25 cellular contexts compared by ENCODE assay signal in the genomic region with DNA sequence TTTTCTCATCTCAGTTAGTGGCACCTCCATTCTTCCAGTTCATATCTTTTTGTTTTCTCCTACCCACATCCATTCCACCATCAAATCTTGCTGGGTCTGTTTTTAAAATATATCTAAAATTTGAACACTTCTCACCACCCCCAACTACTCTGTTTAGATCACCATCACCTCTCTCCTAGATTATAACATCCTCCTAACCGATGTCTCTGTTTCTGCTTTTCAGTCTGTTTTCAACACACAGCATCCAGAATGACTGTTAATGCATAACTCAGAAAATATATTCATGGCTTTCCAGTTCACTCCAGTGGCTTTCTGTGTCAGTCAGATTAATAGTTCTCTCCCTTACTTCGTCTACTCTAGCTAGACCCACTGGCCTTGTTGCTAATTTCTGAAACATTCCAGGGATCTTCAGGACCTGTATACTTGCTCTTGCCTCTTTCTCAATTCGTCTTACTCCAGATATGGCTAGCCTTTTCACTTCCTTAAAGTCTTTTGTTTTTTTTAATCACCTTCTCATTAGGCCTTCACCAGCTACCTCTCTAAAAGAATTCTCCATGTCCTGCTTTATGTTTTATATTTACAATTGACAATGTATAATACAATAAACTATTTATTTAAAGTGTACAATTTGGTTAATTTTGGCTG.
DNase-seq lines count a peak whose midpoint lies in the region; ATAC-seq and TF ChIP-seq lines count a peak whose summit lies in the region.
"Had no signal": no experiment of that assay in that cellular context is flagged by ENCODE, and none has a peak within 500 bp of the region (broad histone marks: within the 10 kb centered on the region; RNA-seq: fewer than 3 reads in every experiment).

No MANE protein-coding gene starts in this region.

- ATAC-seq in GM23338 = no peak
- ATAC-seq: activated CD4-positive, alpha-beta T cell treated with anti-CD3 and anti-CD28 coated beads for 36 hours; body of pancreas; gastrocnemius medialis; stimulated activated effector memory CD8-positive, alpha-beta T cell treated with anti-CD3 and anti-CD28 coated beads, Interleukin-12 subunit alpha, Interleukin-12 subunit beta, amount 100 ng/mL, for 72 hours; T-cell had no signal

- H3K4me3 Mint-ChIP-seq in GM23338 = no peak overlapping the region
- no peak overlapping the region for H3K4me3 Mint-ChIP-seq in type B pancreatic cell
- H3K4me3 Mint-ChIP-seq in Caco-2 (ENCODE audit: unreplicated experiment) = no peak overlapping the region
- H3K4me3 Mint-ChIP-seq: activated CD4-positive, alpha-beta T cell treated with anti-CD3 and anti-CD28 coated beads for 36 hours; activated naive CD8-positive, alpha-beta T cell; activated T-helper 1 cell treated with anti-CD3 and anti-CD28 coated beads, Interleukin-12 subunit alpha, Interleukin-12 subunit beta, Interleukin-2, Interleukin-4 antibody, amounts not matched to agents 30 ng/mL and 10 ng/mL and 1 ng/mL, durations not matched to agents 14 hours and 24 hours and 36 hours; stimulated activated effector memory CD8-positive, alpha-beta T cell treated with anti-CD3 and anti-CD28 coated beads, Interleukin-12 subunit alpha, Interleukin-12 subunit beta, amount 100 ng/mL, for 72 hours; T-cell had no signal

- H3K27me3 Mint-ChIP-seq in GM23338 (ENCODE audit: insufficient read depth, low read depth, poor library complexity) (peaks cover 3% of the 10 kb centered on the region), type B pancreatic cell (no peaks in the 10 kb centered on the region), Caco-2 (ENCODE audit: insufficient read depth, unreplicated experiment) (no peaks in the 10 kb centered on the region)
- H3K27me3 Mint-ChIP-seq: activated CD4-positive, alpha-beta T cell treated with anti-CD3 and anti-CD28 coated beads for 36 hours; activated naive CD8-positive, alpha-beta T cell; T-cell had no signal

- TF ChIP-seq CTCF in GM23338 (conservative IDR thresholded peaks at IDR 0.05; ENCODE audit: low read depth in 2 of 2) (no peak), type B pancreatic cell (conservative IDR thresholded peaks at IDR 0.05) (no peak), Caco-2 (IDR thresholded peaks at IDR 0.05; ENCODE audit: insufficient read depth in 1 of 2, low read depth in 1 of 2, low read length in 1 of 2, severe bottlenecking in 1 of 2, unreplicated experiment in 1 of 2) (no peak)

- H3K9me3 ChIP-seq in Caco-2 = no peaks in the 10 kb centered on the region
- H3K9me3 ChIP-seq: body of pancreas, gastrocnemius medialis, lower lobe of right lung, thoracic aorta had no signal

- no peak overlapping the region for H3K4me2 ChIP-seq in GM23338

- no peaks in the 10 kb centered on the region for H3K4me1 ChIP-seq in GM23338 (ENCODE audit: insufficient read depth)
- H3K4me1 ChIP-seq in Caco-2 = no peaks in the 10 kb centered on the region

- H3K79me2 ChIP-seq in GM23338 (replicated peaks; ENCODE audit: insufficient read depth) = no peaks in the 10 kb centered on the region

- H3K27ac Mint-ChIP-seq in GM23338 (no peak overlapping the region), type B pancreatic cell (peak overlapping the region; percentile 12), Caco-2 (ENCODE audit: unreplicated experiment) (no peak overlapping the region)
- H3K27ac Mint-ChIP-seq: activated CD4-positive, alpha-beta T cell treated with anti-CD3 and anti-CD28 coated beads for 36 hours; activated naive CD8-positive, alpha-beta T cell; activated T-helper 1 cell treated with anti-CD3 and anti-CD28 coated beads, Interleukin-12 subunit alpha, Interleukin-12 subunit beta, Interleukin-2, Interleukin-4 antibody, amounts not matched to agents 30 ng/mL and 10 ng/mL and 1 ng/mL, durations not matched to agents 14 hours and 24 hours and 36 hours; stimulated activated effector memory CD8-positive, alpha-beta T cell treated with anti-CD3 and anti-CD28 coated beads, Interleukin-12 subunit alpha, Interleukin-12 subunit beta, amount 100 ng/mL, for 72 hours; T-cell had no signal

- H3K9me3 Mint-ChIP-seq in GM23338 (no peaks in the 10 kb centered on the region), type B pancreatic cell (peaks cover 3% of the 10 kb centered on the region), Caco-2 (ENCODE audit: unreplicated experiment) (no peaks in the 10 kb centered on the region)
- H3K9me3 Mint-ChIP-seq: activated T-helper 1 cell treated with anti-CD3 and anti-CD28 coated beads, Interleukin-12 subunit alpha, Interleukin-12 subunit beta, Interleukin-2, Interleukin-4 antibody, amounts not matched to agents 30 ng/mL and 10 ng/mL and 1 ng/mL, durations not matched to agents 14 hours and 24 hours and 36 hours; stimulated activated effector memory CD8-positive, alpha-beta T cell treated with anti-CD3 and anti-CD28 coated beads, Interleukin-12 subunit alpha, Interleukin-12 subunit beta, amount 100 ng/mL, for 72 hours; T-cell had no signal

- BruUV-seq in Caco-2 (replicated peaks; lab: Mats Ljungman, UMichigan) = no TSS peak

- H3K4me1 Mint-ChIP-seq in GM23338 = peaks cover 10% of the 10 kb centered on the region
- peaks cover 12% of the 10 kb centered on the region for H3K4me1 Mint-ChIP-seq in type B pancreatic cell (ENCODE audit: unreplicated experiment)
- peaks cover 8% of the 10 kb centered on the region for H3K4me1 Mint-ChIP-seq in Caco-2 (ENCODE audit: low read depth, unreplicated experiment)
- H3K4me1 Mint-ChIP-seq: activated CD4-positive, alpha-beta T cell treated with anti-CD3 and anti-CD28 coated beads for 36 hours; stimulated activated effector memory CD8-positive, alpha-beta T cell treated with anti-CD3 and anti-CD28 coated beads, Interleukin-12 subunit alpha, Interleukin-12 subunit beta, amount 100 ng/mL, for 72 hours; T-cell had no signal

- H3K36me3 Mint-ChIP-seq in GM23338 (ENCODE audit: low read depth) (no peaks in the 10 kb centered on the region), type B pancreatic cell (peaks cover 5% of the 10 kb centered on the region), Caco-2 (ENCODE audit: insufficient read depth, unreplicated experiment) (no peaks in the 10 kb centered on the region)
- H3K36me3 Mint-ChIP-seq: stimulated activated effector memory CD8-positive, alpha-beta T cell treated with anti-CD3 and anti-CD28 coated beads, Interleukin-12 subunit alpha, Interleukin-12 subunit beta, amount 100 ng/mL, for 72 hours had no signal

- H3F3A ChIP-seq in GM23338 (replicated peaks; ENCODE audit: low read depth) = no peaks in the 10 kb centered on the region

- H3K27ac ChIP-seq in GM23338 (ENCODE audit: low read depth) = 0 out of 2 replicates have a peak overlapping the region, but pooled peaks have one; percentile 9
- H3K27ac ChIP-seq: body of pancreas, gastrocnemius medialis, lower lobe of right lung, skin epidermis, thoracic aorta had no signal

- intact Hi-C loops in Caco-2 (cut with micrococcal nuclease; ENCODE audit: unreplicated experiment) = no loop called here

- H4K20me1 ChIP-seq in GM23338 (replicated peaks; ENCODE audit: insufficient read depth) = no peaks in the 10 kb centered on the region

- H3K4me3 ChIP-seq in GM23338 (no peak overlapping the region), Caco-2 (ENCODE audit: low read depth, low read length) (no peak overlapping the region)
- H3K4me3 ChIP-seq: body of pancreas, gastrocnemius medialis, lower lobe of right lung, skin epidermis, thoracic aorta had no signal

- CTCF ChIA-PET in Caco-2 (lab: Charles Lee) = no interaction called here

- H2AFZ ChIP-seq in GM23338 = no peak overlapping the region

- H3K9me2 ChIP-seq in GM23338 (ENCODE audit: insufficient read depth) = no peaks in the 10 kb centered on the region

- no peak for DNase-seq in GM23338 (ENCODE audit: low spot score)
- DNase-seq in NOMO-1 treated with DMSO at 0.1 percent for 48 hours (lab: John Stamatoyannopoulos, UW; ENCODE audit: unreplicated experiment) = peak; percentile 40
- peak; percentile 10 for DNase-seq in kidney glomerular epithelial cell (lab: John Stamatoyannopoulos, UW)
- no peak for DNase-seq in type B pancreatic cell (ENCODE audit: extremely low spot score, unreplicated experiment)
- DNase-seq in NCI-H128 (lab: John Stamatoyannopoulos, UW; ENCODE audit: unreplicated experiment) = no peak
- no peak for DNase-seq in cortex of kidney (lab: John Stamatoyannopoulos, UW)
- no peak for DNase-seq in Caco-2
- DNase-seq: activated CD4-positive, alpha-beta T cell treated with anti-CD3 and anti-CD28 coated beads for 36 hours; body of pancreas; effector CD4-positive, alpha-beta T cell; erythroblast; gastrocnemius medialis; hippocampal formation; IMR-90; lower lobe of right lung; NCI-H1436 treated with DMSO at 0.1 percent for 48 hours; NCI-H524 treated with DMSO at 0.1 percent for 48 hours; Right ventricle myocardium superior; stimulated activated CD4-positive, alpha-beta T cell treated with anti-CD3 and anti-CD28 coated beads, Interleukin-2, amount 100 ng/mL, for 24 hours; T-cell had no signal

- H3K27me3 ChIP-seq in GM23338 (ENCODE audit: insufficient read depth) (no peaks in the 10 kb centered on the region), Caco-2 (replicated peaks; ENCODE audit: control insufficient read depth, insufficient read depth, low read length) (no peaks in the 10 kb centered on the region)
- H3K27me3 ChIP-seq: body of pancreas, gastrocnemius medialis had no signal

- H3K36me3 ChIP-seq in GM23338 (ENCODE audit: insufficient read depth) = no peaks in the 10 kb centered on the region
- no peaks in the 10 kb centered on the region for H3K36me3 ChIP-seq in Caco-2 (ENCODE audit: control insufficient read depth, insufficient read depth, low read length)
- H3K36me3 ChIP-seq: gastrocnemius medialis, lower lobe of right lung, thoracic aorta had no signal

- POLR2A ChIA-PET in Caco-2 (lab: Charles Lee) = no interaction called here

TF ChIP-seq in GM23338, 12 proteins besides CTCF, POLR2A, EP300 and RAD21 (continues in another document):
- TF ChIP-seq JUNB (IDR thresholded peaks at IDR 0.05; ENCODE audit: unreplicated experiment) = no peak

Comparison
In these comparisons a context has a peak if more than half of its experiments do, and no peak if none do; other contexts are left out.
1. DNase-seq: peak in NOMO-1 treated with DMSO at 0.1 percent for 48 hours (single experiment) and kidney glomerular epithelial cell (single experiment); none in GM23338 (single experiment), type B pancreatic cell (single experiment), NCI-H128 (single experiment), cortex of kidney (single experiment) and Caco-2 (0 of 2).